In genomic region chr4:146638801-146639351, GRCh38 we compare ENCODE assay signal across 10 cellular contexts. TPM values are rescaled to one million over a fixed set of nuclear protein-coding genes. Genes with fewer than 3 reads are reported as not detected.
DNase-seq lines count a peak whose midpoint lies in the region; ATAC-seq, FAIRE-seq and TF ChIP-seq lines count a peak whose summit lies in the region.
"Had no signal": no experiment of that assay in that cellular context is flagged by ENCODE, and none has a peak within 500 bp of the region (broad histone marks: within the 10 kb centered on the region; RNA-seq: fewer than 3 reads in every experiment).

POU4F2 (plus strand) TSS chr4:146638893; CDS start chr4:146639141, 248 bp downstream.

- no peaks in the 10 kb centered on the region for H3K9me3 Mint-ChIP-seq in activated T-helper 17 cell treated with anti-CD3 and anti-CD28 coated beads, Interleukin-2, amount 50 U/mL, for 72 hours

- peaks cover 16% of the 10 kb centered on the region for H3K36me3 Mint-ChIP-seq in activated T-helper 17 cell treated with anti-CD3 and anti-CD28 coated beads, Interleukin-2, amount 50 U/mL, for 72 hours (ENCODE audit: low read depth)

- H3K27me3 ChIP-seq in kidney epithelial cell (ENCODE audit: control insufficient read depth, insufficient read depth, low read length), result peaks cover 66% of the 10 kb centered on the region

- H3K27ac ChIP-seq in OCI-LY7 (ENCODE audit: low read depth, low read length, poor library complexity, severe bottlenecking), result no peak within 1 kb of the TSS
- H3K27ac ChIP-seq: right lobe of liver had no signal

- H3K4me3 ChIP-seq in kidney epithelial cell (ENCODE audit: low read depth, low read length), result peak within 1 kb of the TSS; percentile 4
- no peak within 1 kb of the TSS for H3K4me3 ChIP-seq in OCI-LY7 (ENCODE audit: low read depth, low read length, poor library complexity, severe bottlenecking)
- H3K4me3 ChIP-seq: right lobe of liver had no signal

- H3K4me1 Mint-ChIP-seq in activated T-helper 17 cell treated with anti-CD3 and anti-CD28 coated beads, Interleukin-2, amount 50 U/mL, for 72 hours, result peaks cover 6% of the 10 kb centered on the region

- no peak within 1 kb of the TSS for H3K27ac Mint-ChIP-seq in activated T-helper 17 cell treated with anti-CD3 and anti-CD28 coated beads, Interleukin-2, amount 50 U/mL, for 72 hours

- DNase-seq in stimulated activated CD4-positive, alpha-beta T cell treated with anti-CD3 and anti-CD28 coated beads, Interleukin-15, amount 100 ng/mL, for 24 hours, result peak; percentile 39
- no peak for DNase-seq in stimulated activated CD4-positive, alpha-beta T cell treated with anti-CD3 and anti-CD28 coated beads, Interleukin-4, amount 100 ng/mL, for 4 hours
- DNase-seq in kidney epithelial cell (ENCODE audit: low read depth), result no peak
- peak; percentile 52 for DNase-seq in urothelium cell line (ENCODE audit: low spot score)
- DNase-seq in OCI-LY7 (ENCODE audit: low spot score), result no peak
- no peak for DNase-seq in T-helper 9 cell
- DNase-seq in NCI-H446 treated with DMSO at 0.1 percent for 48 hours (lab: John Stamatoyannopoulos, UW), result no peak
- DNase-seq: aorta, right lobe of liver had no signal

- H3K79me2 ChIP-seq in OCI-LY7 (ENCODE audit: insufficient read depth, low read depth, low read length), result no peaks in the 10 kb centered on the region

- intact Hi-C loops in OCI-LY7 (cut with micrococcal nuclease; ENCODE audit: unreplicated experiment), result no loop called here

- no peaks in the 10 kb centered on the region for H4K20me1 ChIP-seq in OCI-LY7 (ENCODE audit: insufficient read depth, low read length)

- H3K4me1 ChIP-seq in OCI-LY7 (ENCODE audit: insufficient read depth, low read length, poor library complexity, severe bottlenecking), result no peaks in the 10 kb centered on the region

- POLR2A ChIA-PET in OCI-LY7 (lab: Charles Lee), result no interaction called here

- H3K36me3 ChIP-seq in kidney epithelial cell (ENCODE audit: control insufficient read depth, insufficient read depth, low read length) (no peaks in the 10 kb centered on the region), OCI-LY7 (ENCODE audit: insufficient read depth, low read length) (no peaks in the 10 kb centered on the region)
- H3K36me3 ChIP-seq: right lobe of liver had no signal

- CTCF ChIA-PET in OCI-LY7 (lab: Charles Lee; ENCODE audit: unreplicated experiment), result no interaction called here

- peaks cover 77% of the 10 kb centered on the region for H3K27me3 Mint-ChIP-seq in activated T-helper 17 cell treated with anti-CD3 and anti-CD28 coated beads, Interleukin-2, amount 50 U/mL, for 72 hours

- no peaks in the 10 kb centered on the region for H3K9me3 ChIP-seq in OCI-LY7 (ENCODE audit: low read length)
- H3K9me3 ChIP-seq: right lobe of liver had no signal

- TF ChIP-seq CTCF in kidney epithelial cell (IDR thresholded peaks at IDR 0.05; ENCODE audit: insufficient read depth, low read length, poor library complexity, severe bottlenecking) (no peak), OCI-LY7 (conservative IDR thresholded peaks at IDR 0.05; ENCODE audit: low read length) (no peak)

- ATAC-seq in activated T-helper 17 cell treated with anti-CD3 and anti-CD28 coated beads, Interleukin-2, amount 50 U/mL, for 72 hours (replicated peaks), result no peak

- H2AFZ ChIP-seq in OCI-LY7 (ENCODE audit: low read length), result no peak within 1 kb of the TSS

- no peak for FAIRE-seq in urothelium cell line (lab: Jason Lieb, UNC)

- H3K9me2 ChIP-seq in OCI-LY7 (ENCODE audit: insufficient read depth, low read length), result no peaks in the 10 kb centered on the region

- peak within 1 kb of the TSS; percentile 38 for H3K4me3 Mint-ChIP-seq in activated T-helper 17 cell treated with anti-CD3 and anti-CD28 coated beads, Interleukin-2, amount 50 U/mL, for 72 hours

- H3K4me2 ChIP-seq in OCI-LY7 (ENCODE audit: low read length), result no peak within 1 kb of the TSS

- no TSS peak for BruUV-seq in OCI-LY7 (replicated peaks; lab: Mats Ljungman, UMichigan)

RNA-seq across cellular contexts. Expression of gene POU4F2, which starts in this region (rescaled TPM):
- total RNA-seq in activated T-helper 17 cell treated with anti-CD3 and anti-CD28 coated beads, Interleukin-2, amount 50 U/mL, for 72 hours, result not detected
- 0.14 TPM in 1 of 2 replicates, not detected in the other for total RNA-seq in kidney epithelial cell
- not detected in 2 replicates for total RNA-seq in OCI-LY7 (2014; rRNA removed; shearing (Covaris generic))
- total RNA-seq in OCI-LY7 (2022), result not detected in 2 replicates
- total RNA-seq: aorta, right lobe of liver had no signal

Comparison
In these comparisons a context has a peak if more than half of its experiments do, and no peak if none do; other contexts are left out.
1. DNase-seq: peak in stimulated activated CD4-positive, alpha-beta T cell treated with anti-CD3 and anti-CD28 coated beads, Interleukin-15, amount 100 ng/mL, for 24 hours (single experiment) and urothelium cell line (single experiment); none in stimulated activated CD4-positive, alpha-beta T cell treated with anti-CD3 and anti-CD28 coated beads, Interleukin-4, amount 100 ng/mL, for 4 hours (0 of 2), kidney epithelial cell (single experiment), OCI-LY7 (single experiment), T-helper 9 cell (single experiment) and NCI-H446 treated with DMSO at 0.1 percent for 48 hours (single experiment).